In the genomic region with DNA sequence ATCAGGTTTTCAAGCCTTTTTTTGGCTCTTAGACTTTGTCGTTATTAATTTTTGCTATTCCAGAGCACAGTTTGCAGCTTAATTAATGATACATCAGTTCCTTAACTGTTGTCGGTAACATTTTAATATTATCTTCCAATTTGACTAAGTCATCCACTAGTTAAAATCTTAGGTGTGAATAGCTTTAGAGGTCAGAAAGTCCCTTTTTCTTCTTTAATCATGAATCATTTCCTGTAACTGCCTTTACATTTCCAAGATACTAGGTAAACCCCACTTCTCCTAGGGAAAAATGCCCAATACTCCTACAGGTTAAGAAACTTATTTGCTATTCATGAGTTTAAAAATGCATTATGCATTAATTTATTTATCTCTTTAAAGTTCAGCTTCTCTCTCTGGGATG, we compare ENCODE assay signal across 33 cellular contexts.
"Had no signal": no experiment of that assay in that cellular context is flagged by ENCODE, and none has a peak within 500 bp of the region (broad histone marks: within the 10 kb centered on the region; RNA-seq: fewer than 3 reads in every experiment).

No MANE protein-coding gene starts in this region.

- H3K4me1 Mint-ChIP-seq: endodermal cell had no signal

- H3K4me1 ChIP-seq: esophagus muscularis mucosa, sigmoid colon, tibial nerve had no signal

- H3K27ac ChIP-seq: brain microvascular endothelial cell, esophagus muscularis mucosa, pancreas, prostate gland, sigmoid colon, tibial nerve, VCaP had no signal

- ATAC-seq: left cardiac atrium; left ventricle myocardium superior; pancreas; stimulated activated memory B cell treated with anti-CD40 and anti-IgM and Interleukin-4, amounts not matched to agents 10 μg/mL and 1 μg/mL and 100 μg/mL, for 72 hours had no signal

- H3K27me3 ChIP-seq: brain microvascular endothelial cell, esophagus muscularis mucosa, sigmoid colon, tibial nerve had no signal

- H3K4me3 Mint-ChIP-seq: activated CD4-positive, alpha-beta memory T cell treated with anti-CD3 and anti-CD28 coated beads for 36 hours; activated naive CD8-positive, alpha-beta T cell; activated T-cell treated with anti-CD3 and anti-CD28 coated beads, Interleukin-2, amount 50 U/mL, for 24 hours; central memory CD8-positive, alpha-beta T cell; dendritic cell treated with granulocyte-macrophage colony-stimulating factor and Interleukin-4, amounts not matched to agents 40 ng/mL and 50 ng/mL, for 4 days; endodermal cell; mesothelial cell of epicardium; naive B cell; stimulated activated memory B cell treated with anti-CD40 and anti-IgM and Interleukin-4, amounts not matched to agents 10 μg/mL and 1 μg/mL and 100 μg/mL, for 72 hours; T-helper 1 cell treated with Interleukin-12 subunit alpha and Interleukin-12 subunit beta and Interleukin-4 antibody, amounts not matched to agents 30 μg/mL and 1 μg/mL, for 36 hours had no signal

- H3K4me2 ChIP-seq: SK-N-SH had no signal

- H3K36me3 Mint-ChIP-seq: activated CD4-positive, alpha-beta memory T cell treated with anti-CD3 and anti-CD28 coated beads for 36 hours; activated naive CD8-positive, alpha-beta T cell; mesothelial cell of epicardium; naive B cell; stimulated activated memory B cell treated with anti-CD40 and anti-IgM and Interleukin-4, amounts not matched to agents 10 μg/mL and 1 μg/mL and 100 μg/mL, for 72 hours had no signal

- H3K9me2 ChIP-seq: SK-N-SH had no signal

- FAIRE-seq: small intestine, TTC549 had no signal

- H3K9ac ChIP-seq: SK-N-SH had no signal

- H3K27me3 Mint-ChIP-seq: activated CD4-positive, alpha-beta memory T cell treated with anti-CD3 and anti-CD28 coated beads for 36 hours; activated naive CD8-positive, alpha-beta T cell; activated T-cell treated with anti-CD3 and anti-CD28 coated beads, Interleukin-2, amount 50 U/mL, for 24 hours; central memory CD8-positive, alpha-beta T cell; naive B cell; stimulated activated memory B cell treated with anti-CD40 and anti-IgM and Interleukin-4, amounts not matched to agents 10 μg/mL and 1 μg/mL and 100 μg/mL, for 72 hours had no signal

- H3K36me3 ChIP-seq: brain microvascular endothelial cell, esophagus muscularis mucosa, pancreas, prostate gland, sigmoid colon, tibial nerve had no signal

- H3K27ac Mint-ChIP-seq: activated CD4-positive, alpha-beta memory T cell treated with anti-CD3 and anti-CD28 coated beads for 36 hours; activated naive CD8-positive, alpha-beta T cell; activated T-cell treated with anti-CD3 and anti-CD28 coated beads, Interleukin-2, amount 50 U/mL, for 24 hours; dendritic cell treated with granulocyte-macrophage colony-stimulating factor and Interleukin-4, amounts not matched to agents 40 ng/mL and 50 ng/mL, for 4 days; endodermal cell; mesothelial cell of epicardium; naive B cell; stimulated activated memory B cell treated with anti-CD40 and anti-IgM and Interleukin-4, amounts not matched to agents 10 μg/mL and 1 μg/mL and 100 μg/mL, for 72 hours; T-helper 1 cell treated with Interleukin-12 subunit alpha and Interleukin-12 subunit beta and Interleukin-4 antibody, amounts not matched to agents 30 μg/mL and 1 μg/mL, for 36 hours had no signal

- H3K4me3 ChIP-seq: esophagus muscularis mucosa, pancreas, prostate gland, sigmoid colon, tibial nerve had no signal

- H3K9me3 Mint-ChIP-seq: activated CD4-positive, alpha-beta memory T cell treated with anti-CD3 and anti-CD28 coated beads for 36 hours; activated T-cell treated with anti-CD3 and anti-CD28 coated beads, Interleukin-2, amount 50 U/mL, for 24 hours; central memory CD8-positive, alpha-beta T cell; dendritic cell treated with granulocyte-macrophage colony-stimulating factor and Interleukin-4, amounts not matched to agents 40 ng/mL and 50 ng/mL, for 4 days; endodermal cell; mesothelial cell of epicardium; naive B cell; stimulated activated memory B cell treated with anti-CD40 and anti-IgM and Interleukin-4, amounts not matched to agents 10 μg/mL and 1 μg/mL and 100 μg/mL, for 72 hours; T-helper 1 cell treated with Interleukin-12 subunit alpha and Interleukin-12 subunit beta and Interleukin-4 antibody, amounts not matched to agents 30 μg/mL and 1 μg/mL, for 36 hours had no signal

- H3K9me3 ChIP-seq: esophagus muscularis mucosa, pancreas, prostate gland, sigmoid colon, SK-N-SH, tibial nerve had no signal

- DNase-seq: activated CD4-positive, alpha-beta memory T cell treated with anti-CD3 and anti-CD28 coated beads for 36 hours; activated CD4-positive, alpha-beta T cell treated with anti-CD3 and anti-CD28 coated beads for 4 hours; activated CD8-positive, alpha-beta memory T cell treated with anti-CD3 and anti-CD28 coated beads, Interleukin-2, amount 50 U/mL, for 4 hours; activated naive CD4-positive, alpha-beta T cell; activated T-cell treated with anti-CD3 and anti-CD28 coated beads, Interleukin-2, amount 50 U/mL, for 24 hours; amniotic stem cell; brain microvascular endothelial cell; endodermal cell; foreskin melanocyte; left cardiac atrium; left ventricle myocardium superior; naive B cell; nucleus accumbens; pancreas; sigmoid colon; SK-N-SH; small intestine; stimulated activated CD4-positive, alpha-beta T cell treated with anti-CD3 and anti-CD28 coated beads, Interleukin-1b, Interleukin-23, amount 100 ng/mL, for 48 hours; stimulated activated CD4-positive, alpha-beta T cell treated with anti-CD3 and anti-CD28 coated beads, Interleukin-4, amount 100 ng/mL, for 4 hours; stimulated activated CD8-positive, alpha-beta memory T cell treated with anti-CD3 and anti-CD28 coated beads, Interleukin-4, amount 100 ng/mL, for 48 hours; SW 1271; T-helper 9 cell had no signal
